Comparison of ENCODE assay signal across 8 cellular contexts in the genomic region with DNA sequence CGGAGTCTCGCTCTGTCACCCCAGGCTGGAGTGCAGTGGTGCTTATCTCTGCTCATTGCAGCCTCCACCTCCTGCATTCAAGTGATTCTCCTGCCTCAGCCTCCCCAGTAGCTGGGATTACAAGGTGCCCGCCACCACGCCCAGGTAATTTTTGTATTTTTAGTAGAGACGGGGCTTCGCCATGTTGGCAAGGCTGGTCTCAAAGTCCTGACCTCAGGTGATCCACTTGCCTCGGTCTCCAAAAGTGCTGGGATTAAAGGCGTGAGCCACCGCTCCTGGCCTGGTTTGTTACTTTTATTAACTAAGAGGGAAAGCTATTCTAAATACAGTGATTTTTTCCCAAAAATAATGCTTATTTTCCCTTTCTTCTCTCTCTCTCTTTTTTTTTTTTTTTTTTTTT. TPM values are rescaled to one million over a fixed set of nuclear protein-coding genes. Genes with fewer than 3 reads are reported as not detected.
A peak's percentile ranks its signal among the peaks of the same experiment; 100 is the strongest.
DNase-seq lines count a peak whose midpoint lies in the region; ATAC-seq and TF ChIP-seq lines count a peak whose summit lies in the region.

No MANE protein-coding gene starts in this region.

- peaks cover 17% of the 10 kb centered on the region for H3K27me3 Mint-ChIP-seq in osteocyte (ENCODE audit: unreplicated experiment)

- H3K27me3 ChIP-seq in OCI-LY3 (ENCODE audit: low read depth, low read length) (no peaks in the 10 kb centered on the region), endocrine pancreas (ENCODE audit: control insufficient read depth, insufficient read depth, low read length) (no peaks in the 10 kb centered on the region)

- H3K4me2 ChIP-seq in OCI-LY3 (ENCODE audit: low read length), result peak overlapping the region; percentile 72

- H3K9me3 Mint-ChIP-seq in osteocyte (ENCODE audit: unreplicated experiment), result no peaks in the 10 kb centered on the region

- H3K9me3 ChIP-seq in OCI-LY3 (ENCODE audit: insufficient read depth, low read length) (no peaks in the 10 kb centered on the region), endocrine pancreas (ENCODE audit: control insufficient read depth, low read length) (no peaks in the 10 kb centered on the region)

- H3K9ac ChIP-seq in OCI-LY3 (ENCODE audit: low read length) (peak overlapping the region; percentile 89), endocrine pancreas (ENCODE audit: control insufficient read depth, insufficient read depth, low read length) (peak overlapping the region; percentile 84)

- H3K27ac ChIP-seq in C4-2B, result peak overlapping the region; percentile 86
- H3K27ac ChIP-seq in OCI-LY3 (ENCODE audit: low read length), result peak overlapping the region; percentile 41

- H3K4me3 ChIP-seq in OCI-LY3 (ENCODE audit: low read length), result peak overlapping the region; percentile 96
- peak overlapping the region; percentile 90 for H3K4me3 ChIP-seq in endocrine pancreas (ENCODE audit: control insufficient read depth, insufficient read depth, low read length)

- DNase-seq in osteocyte (ENCODE audit: extremely low spot score, unreplicated experiment), result no peak

- H3K4me1 ChIP-seq in OCI-LY3 (ENCODE audit: low read length) (peaks cover 12% of the 10 kb centered on the region), endocrine pancreas (ENCODE audit: control insufficient read depth, insufficient read depth, low read length) (peaks cover 3% of the 10 kb centered on the region)

- ATAC-seq in HG02852 (IDR thresholded peaks at IDR 0.05; ENCODE audit: unreplicated experiment) (no peak), HG02588 (IDR thresholded peaks at IDR 0.05; ENCODE audit: unreplicated experiment) (no peak), HG02973 (IDR thresholded peaks at IDR 0.05; ENCODE audit: unreplicated experiment) (no peak), HG03521 (IDR thresholded peaks at IDR 0.05; ENCODE audit: unreplicated experiment) (no peak)

- H3K36me3 ChIP-seq in OCI-LY3 (replicated peaks; ENCODE audit: low read depth, low read length) (peaks cover 28% of the 10 kb centered on the region), endocrine pancreas (ENCODE audit: control insufficient read depth, insufficient read depth, low read length) (no peaks in the 10 kb centered on the region)

- no peak overlapping the region for H3K27ac Mint-ChIP-seq in osteocyte (ENCODE audit: unreplicated experiment)

- H3K4me3 Mint-ChIP-seq in osteocyte (ENCODE audit: unreplicated experiment), result peak overlapping the region; percentile 88

- no peaks in the 10 kb centered on the region for H4K20me1 ChIP-seq in OCI-LY3 (ENCODE audit: insufficient read depth, low read length)

- H3K79me2 ChIP-seq in OCI-LY3 (ENCODE audit: low read length), result peaks cover 24% of the 10 kb centered on the region

- H3K4me1 Mint-ChIP-seq in osteocyte (ENCODE audit: unreplicated experiment), result peaks cover 24% of the 10 kb centered on the region

- peak overlapping the region; percentile 100 for H2AFZ ChIP-seq in OCI-LY3 (ENCODE audit: low read depth, low read length)

- TF ChIP-seq CTCF in C4-2B (conservative IDR thresholded peaks at IDR 0.05), result no peak
- TF ChIP-seq CTCF in OCI-LY3 (IDR thresholded peaks at IDR 0.05; ENCODE audit: low read depth, low read length), result no peak
- TF ChIP-seq CTCF in osteocyte (IDR thresholded peaks at IDR 0.05), result no peak

- no peaks in the 10 kb centered on the region for H3K36me3 Mint-ChIP-seq in osteocyte (ENCODE audit: unreplicated experiment)

RNA-seq across cellular contexts. Expression of gene CENPE, which starts 0.9 kb away (rescaled TPM):
- 5.7 and 6.9 TPM in 2 replicates for total RNA-seq in osteocyte
